17 cellular contexts compared by ENCODE assay signal in the genomic region with DNA sequence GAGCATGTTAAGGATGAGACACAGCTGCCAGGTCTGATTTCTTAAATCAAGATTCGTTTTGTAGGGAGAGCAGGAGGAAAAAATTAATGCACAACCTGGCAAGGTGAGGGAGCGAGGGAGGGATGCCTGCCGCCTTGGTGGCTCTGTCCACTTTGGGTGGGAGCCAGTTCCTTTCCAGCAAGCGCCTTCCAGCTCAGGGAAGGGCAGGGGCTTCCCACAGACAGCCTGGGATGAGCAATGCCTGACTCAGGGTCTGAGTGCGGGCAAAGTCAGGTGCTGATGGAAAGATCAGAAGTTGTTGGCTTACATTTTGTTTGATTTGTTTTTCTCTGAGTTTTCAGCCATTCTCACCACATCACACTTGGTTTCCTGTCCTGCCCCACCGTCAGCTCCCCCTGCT.
DNase-seq lines count a peak whose midpoint lies in the region; ATAC-seq and TF ChIP-seq lines count a peak whose summit lies in the region.
"Had no signal": no experiment of that assay in that cellular context is flagged by ENCODE, and none has a peak within 500 bp of the region (broad histone marks: within the 10 kb centered on the region; RNA-seq: fewer than 3 reads in every experiment).

No MANE protein-coding gene starts in this region.

- POLR2A ChIA-PET in activated CD4-positive, alpha-beta memory T cell treated with anti-CD3 and anti-CD28 coated beads for 36 hours (lab: Charles Lee), result no interaction called here
- POLR2A ChIA-PET in MCF 10A (lab: Yijun Ruan, JAX), result no interaction called here

- peaks cover 29% of the 10 kb centered on the region for H3K27me3 Mint-ChIP-seq in activated CD4-positive, alpha-beta memory T cell treated with anti-CD3 and anti-CD28 coated beads for 36 hours
- peaks cover 100% of the 10 kb centered on the region for H3K27me3 Mint-ChIP-seq in MCF 10A (ENCODE audit: insufficient read depth, unreplicated experiment)
- peaks cover 21% of the 10 kb centered on the region for H3K27me3 Mint-ChIP-seq in activated naive CD8-positive, alpha-beta T cell treated with anti-CD3 and anti-CD28 coated beads, Interleukin-2, amount 50 U/mL, for 24 hours

- BruUV-seq in MCF 10A (replicated peaks; lab: Mats Ljungman, UMichigan), result no TSS peak

- TF ChIP-seq CTCF in MCF 10A (IDR thresholded peaks at IDR 0.05; ENCODE audit: unreplicated experiment), result no peak

- intact Hi-C loops in activated CD4-positive, alpha-beta memory T cell treated with anti-CD3 and anti-CD28 coated beads for 36 hours (cut with micrococcal nuclease), result no loop called here
- intact Hi-C loops in MCF 10A (cut with micrococcal nuclease), result no loop called here

- CTCF ChIA-PET in activated CD4-positive, alpha-beta memory T cell treated with anti-CD3 and anti-CD28 coated beads for 36 hours (lab: Charles Lee), result no interaction called here
- CTCF ChIA-PET in MCF 10A (lab: Yijun Ruan, JAX), result interaction anchor here (0.5 to 1.6 kb wide), 4 partner anchors 97 to 342 kb away, joined by 3 read pairs; no protein-coding TSS in a partner anchor

- DNase-seq in Daoy (ENCODE audit: low read depth) (peak; percentile 71), HK-2 (ENCODE audit: unreplicated experiment) (peak; percentile 7), cerebellar cortex (ENCODE audit: low spot score) (peak; percentile 67), kidney tubule cell (ENCODE audit: low spot score) (peak; percentile 12), NCI-H524 treated with DMSO at 0.1 percent for 48 hours (lab: John Stamatoyannopoulos, UW) (no peak), MCF 10A (ENCODE audit: unreplicated experiment) (no peak)
- DNase-seq in activated CD4-positive, alpha-beta memory T cell treated with anti-CD3 and anti-CD28 coated beads for 36 hours, result no peak
- DNase-seq in activated naive CD8-positive, alpha-beta T cell treated with anti-CD3 and anti-CD28 coated beads, Interleukin-2, amount 50 U/mL, for 24 hours, result no peak
- DNase-seq: CD4-positive, alpha-beta memory T cell; DMS153; DMS79; HCEC 1CT; HFFc6; KBM-7 had no signal

- H3K4me1 Mint-ChIP-seq in activated CD4-positive, alpha-beta memory T cell treated with anti-CD3 and anti-CD28 coated beads for 36 hours (ENCODE audit: low read depth), result no peaks in the 10 kb centered on the region
- no peaks in the 10 kb centered on the region for H3K4me1 Mint-ChIP-seq in MCF 10A (ENCODE audit: insufficient read depth, unreplicated experiment)
- no peaks in the 10 kb centered on the region for H3K4me1 Mint-ChIP-seq in activated naive CD8-positive, alpha-beta T cell treated with anti-CD3 and anti-CD28 coated beads, Interleukin-2, amount 50 U/mL, for 24 hours
- H3K4me1 Mint-ChIP-seq: CD14-positive monocyte; CD4-positive, alpha-beta memory T cell had no signal

- no peaks in the 10 kb centered on the region for H3K9me3 Mint-ChIP-seq in activated CD4-positive, alpha-beta memory T cell treated with anti-CD3 and anti-CD28 coated beads for 36 hours
- no peaks in the 10 kb centered on the region for H3K9me3 Mint-ChIP-seq in MCF 10A (ENCODE audit: unreplicated experiment)
- no peaks in the 10 kb centered on the region for H3K9me3 Mint-ChIP-seq in activated naive CD8-positive, alpha-beta T cell treated with anti-CD3 and anti-CD28 coated beads, Interleukin-2, amount 50 U/mL, for 24 hours
- H3K9me3 Mint-ChIP-seq: CD14-positive monocyte, HFFc6 had no signal

- no peaks in the 10 kb centered on the region for H3K36me3 Mint-ChIP-seq in activated CD4-positive, alpha-beta memory T cell treated with anti-CD3 and anti-CD28 coated beads for 36 hours
- H3K36me3 Mint-ChIP-seq in MCF 10A (ENCODE audit: insufficient read depth, unreplicated experiment), result no peaks in the 10 kb centered on the region
- H3K36me3 Mint-ChIP-seq in activated naive CD8-positive, alpha-beta T cell treated with anti-CD3 and anti-CD28 coated beads, Interleukin-2, amount 50 U/mL, for 24 hours (ENCODE audit: low read depth), result no peaks in the 10 kb centered on the region
- H3K36me3 Mint-ChIP-seq: CD14-positive monocyte; CD4-positive, alpha-beta memory T cell had no signal

- no peak for ATAC-seq in activated naive CD8-positive, alpha-beta T cell treated with anti-CD3 and anti-CD28 coated beads, Interleukin-2, amount 50 U/mL, for 24 hours
- ATAC-seq: GM12878 had no signal

- H3K4me3 Mint-ChIP-seq in activated CD4-positive, alpha-beta memory T cell treated with anti-CD3 and anti-CD28 coated beads for 36 hours, result no peak overlapping the region
- H3K4me3 Mint-ChIP-seq in MCF 10A (ENCODE audit: unreplicated experiment), result no peak overlapping the region
- no peak overlapping the region for H3K4me3 Mint-ChIP-seq in activated naive CD8-positive, alpha-beta T cell treated with anti-CD3 and anti-CD28 coated beads, Interleukin-2, amount 50 U/mL, for 24 hours
- H3K4me3 Mint-ChIP-seq: CD14-positive monocyte; CD4-positive, alpha-beta memory T cell; HFFc6; IgD-negative memory B cell had no signal

- H3K27ac Mint-ChIP-seq in activated CD4-positive, alpha-beta memory T cell treated with anti-CD3 and anti-CD28 coated beads for 36 hours, result no peak overlapping the region
- H3K27ac Mint-ChIP-seq in MCF 10A (ENCODE audit: low read depth, unreplicated experiment), result no peak overlapping the region
- no peak overlapping the region for H3K27ac Mint-ChIP-seq in activated naive CD8-positive, alpha-beta T cell treated with anti-CD3 and anti-CD28 coated beads, Interleukin-2, amount 50 U/mL, for 24 hours
- H3K27ac Mint-ChIP-seq: CD14-positive monocyte, HFFc6, IgD-negative memory B cell had no signal

Comparison
In these comparisons a context has a peak if more than half of its experiments do, and no peak if none do; other contexts are left out.
1. DNase-seq: peak in Daoy (single experiment), HK-2 (single experiment), cerebellar cortex (single experiment) and kidney tubule cell (single experiment); none in NCI-H524 treated with DMSO at 0.1 percent for 48 hours (single experiment), activated CD4-positive, alpha-beta memory T cell treated with anti-CD3 and anti-CD28 coated beads for 36 hours (single experiment), MCF 10A (single experiment) and activated naive CD8-positive, alpha-beta T cell treated with anti-CD3 and anti-CD28 coated beads, Interleukin-2, amount 50 U/mL, for 24 hours (single experiment).